Comparison of ENCODE assay signal across 22 cellular contexts in the genomic region with DNA sequence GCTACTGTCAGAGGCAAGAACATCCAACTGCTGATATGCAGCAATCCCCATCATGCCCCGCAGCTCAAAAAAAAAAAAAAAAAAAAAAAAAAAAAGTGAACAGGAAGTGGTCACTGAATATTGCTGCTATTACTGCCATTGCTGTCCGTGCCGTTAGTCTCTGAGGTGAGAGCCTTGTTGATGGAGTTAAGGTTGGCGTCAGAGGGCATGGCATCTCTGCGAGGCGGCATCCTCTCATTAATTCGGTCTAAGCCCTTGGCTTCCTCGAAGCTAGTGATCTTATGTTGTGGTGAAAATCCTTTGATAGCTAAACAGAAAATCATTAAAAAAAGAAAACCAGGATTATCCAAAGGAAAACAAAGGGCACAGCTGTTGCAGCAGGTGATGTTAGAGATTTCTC.
A peak's percentile ranks its signal among the peaks of the same experiment; 100 is the strongest.
DNase-seq lines count a peak whose midpoint lies in the region; ATAC-seq and TF ChIP-seq lines count a peak whose summit lies in the region.
"Had no signal": no experiment of that assay in that cellular context is flagged by ENCODE, and none has a peak within 500 bp of the region (broad histone marks: within the 10 kb centered on the region; RNA-seq: fewer than 3 reads in every experiment).

No MANE protein-coding gene starts in this region.

- no peak overlapping the region for H3K27ac Mint-ChIP-seq in effector memory CD8-positive, alpha-beta T cell
- H3K27ac Mint-ChIP-seq: CD8-positive, alpha-beta T cell had no signal

- peak; percentile 28 for ATAC-seq in effector memory CD8-positive, alpha-beta T cell (replicated peaks)
- ATAC-seq: A549; CD8-positive, alpha-beta T cell had no signal

- intact Hi-C loops in spleen (cut with DNase I; ENCODE audit: low total_unique reads): no loop called here

- H3K9ac ChIP-seq in Loucy (ENCODE audit: low read depth, low read length, poor library complexity, severe bottlenecking): peak overlapping the region; percentile 12
- H3K9ac ChIP-seq: BLaER1 treated with 17β-estradiol and CSF1 and Interleukin-3, amounts not matched to agents 10 nM and 100 nM; SK-N-SH had no signal

- no peaks in the 10 kb centered on the region for H3K27me3 Mint-ChIP-seq in effector memory CD8-positive, alpha-beta T cell

- H3K9me2 ChIP-seq in Loucy (replicated peaks; ENCODE audit: low read depth, low read length): no peaks in the 10 kb centered on the region
- H3K9me2 ChIP-seq: SK-N-SH had no signal

- H3K4me2 ChIP-seq in Loucy (ENCODE audit: low read depth, low read length, poor library complexity, severe bottlenecking): peak overlapping the region; percentile 15
- H3K4me2 ChIP-seq: A549; BLaER1 treated with 17β-estradiol and CSF1 and Interleukin-3, amounts not matched to agents 10 nM and 100 nM; SK-N-SH had no signal

- H3K9me3 ChIP-seq in Loucy (ENCODE audit: insufficient read depth, low read depth, low read length): no peaks in the 10 kb centered on the region
- H3K9me3 ChIP-seq in spleen: no peaks in the 10 kb centered on the region
- H3K9me3 ChIP-seq: A549; BLaER1 treated with 17β-estradiol and CSF1 and Interleukin-3, amounts not matched to agents 10 nM and 100 nM; SK-N-SH had no signal

- 72 to 88% (median 77%) methylated on average over 8 of the region's 8 CpGs for WGBS in spleen, 5 donors

- H3K27me3 ChIP-seq in Loucy (ENCODE audit: insufficient read depth, low read length, poor library complexity, severe bottlenecking): no peaks in the 10 kb centered on the region
- no peaks in the 10 kb centered on the region for H3K27me3 ChIP-seq in spleen (replicated peaks in 1 of 7)
- H3K27me3 ChIP-seq: BLaER1 treated with 17β-estradiol and CSF1 and Interleukin-3, amounts not matched to agents 10 nM and 100 nM had no signal

- H3F3A ChIP-seq in Loucy (ENCODE audit: low read depth): peaks cover 1% of the 10 kb centered on the region; the same call in 1 of the 2 replicates

- H3K4me3 Mint-ChIP-seq in effector memory CD8-positive, alpha-beta T cell: peak overlapping the region in 1 of 2 donors; percentile 31
- H3K4me3 Mint-ChIP-seq: CD8-positive, alpha-beta T cell had no signal

- H3K9me3 Mint-ChIP-seq in effector memory CD8-positive, alpha-beta T cell: no peaks in the 10 kb centered on the region
- H3K9me3 Mint-ChIP-seq: CD8-positive, alpha-beta T cell had no signal

- peak; percentile 41 for DNase-seq in NCI-H82 (lab: John Stamatoyannopoulos, UW)
- no peak for DNase-seq in NCI-H82 treated with DMSO at 0.1 percent for 48 hours (lab: John Stamatoyannopoulos, UW; ENCODE audit: unreplicated experiment)
- DNase-seq in effector memory CD8-positive, alpha-beta T cell: no peak
- DNase-seq in NCI-H526 (lab: John Stamatoyannopoulos, UW): no peak
- DNase-seq in NCI-H2107 treated with DMSO at 0.1 percent for 48 hours (lab: John Stamatoyannopoulos, UW; ENCODE audit: unreplicated experiment): no peak
- no peak for DNase-seq in spleen
- no peak for DNase-seq in SIG-M5 (lab: John Stamatoyannopoulos, UW)
- DNase-seq: CD8-positive, alpha-beta T cell; DMS 273 treated with DMSO at 0.1 percent for 48 hours; GF-D8; NCI-H1436; NCI-H1930; NCI-H2171 treated with DMSO at 0.1 percent for 48 hours; NCI-H446; NCI-H69; NK-92 treated with Interleukin-12 subunit alpha and Interleukin-12 subunit beta, amount 100 ng/mL, for 24 hours; OCI-M1; Right ventricle myocardium superior; SK-N-SH had no signal

- peaks cover 14 to 41% of the 10 kb centered on the region in 2 donors for H3K4me1 Mint-ChIP-seq in effector memory CD8-positive, alpha-beta T cell (ENCODE audit: low read depth in 2 of 2)

- no peak for TF ChIP-seq POLR2A in spleen (IDR thresholded peaks at IDR 0.05)

- H3K27ac ChIP-seq in spleen: no peak overlapping the region
- H3K27ac ChIP-seq: A549; BLaER1 treated with 17β-estradiol and CSF1 and Interleukin-3, amounts not matched to agents 10 nM and 100 nM had no signal

- H3K4me1 ChIP-seq in Loucy (ENCODE audit: insufficient read depth, low read length, poor library complexity, severe bottlenecking) (peaks cover 41% of the 10 kb centered on the region), spleen (peaks cover 4 to 14% (median 12%) of the 10 kb centered on the region in 6 donors)

- H3K36me3 ChIP-seq in Loucy (ENCODE audit: insufficient read depth, low read length): peaks cover 3% of the 10 kb centered on the region; the same call in 1 of the 2 replicates
- peaks cover 0 to 44% (median 5%) of the 10 kb centered on the region in 6 donors for H3K36me3 ChIP-seq in spleen

- peaks cover 3% of the 10 kb centered on the region for H3K36me3 Mint-ChIP-seq in effector memory CD8-positive, alpha-beta T cell (ENCODE audit: insufficient read depth)

- TF ChIP-seq CTCF in Loucy (conservative IDR thresholded peaks at IDR 0.05; ENCODE audit: low read length): no peak
- no peak for TF ChIP-seq CTCF in spleen (IDR thresholded peaks at IDR 0.05 in 8 of 11, conservative IDR thresholded peaks at IDR 0.05 in 3 of 11)

- H3K4me3 ChIP-seq in Loucy (ENCODE audit: low read length, poor library complexity, severe bottlenecking) (no peak overlapping the region), spleen (no peak overlapping the region)
- H3K4me3 ChIP-seq: A549; BLaER1 treated with 17β-estradiol and CSF1 and Interleukin-3, amounts not matched to agents 10 nM and 100 nM had no signal

- no peak overlapping the region for H2AFZ ChIP-seq in Loucy (ENCODE audit: low read length)

- no peaks in the 10 kb centered on the region for H3K79me2 ChIP-seq in Loucy (ENCODE audit: insufficient read depth, low read length)

- H4K20me1 ChIP-seq in Loucy (ENCODE audit: insufficient read depth, low read length, poor library complexity, severe bottlenecking): no peaks in the 10 kb centered on the region
- H4K20me1 ChIP-seq: BLaER1 treated with 17β-estradiol and CSF1 and Interleukin-3, amounts not matched to agents 10 nM and 100 nM had no signal
